In genomic region chr21:34669880-34670219, GRCh38 we compare ENCODE assay signal across 10 cellular contexts. TPM values are rescaled to one million over a fixed set of nuclear protein-coding genes. Genes with fewer than 3 reads are reported as not detected.
DNase-seq lines count a peak whose midpoint lies in the region; ATAC-seq and TF ChIP-seq lines count a peak whose summit lies in the region.
"Not testable (repeated sequence)": the region's sequence is repeated elsewhere in the genome, so short reads cannot be mapped to it uniquely, and the experiment has no call there.
"Had no signal": no experiment of that assay in that cellular context is flagged by ENCODE, and none has a peak within 500 bp of the region (broad histone marks: within the 10 kb centered on the region; RNA-seq: fewer than 3 reads in every experiment).

No MANE protein-coding gene starts in this region.

- 8% methylated on average over 2 of the region's 46 CpGs for WGBS in smooth muscle cell (ENCODE audit: low lambda C conversion rate)

- not testable (repeated sequence) for H3K36me3 ChIP-seq in adipocyte (ENCODE audit: control insufficient read depth, insufficient read depth, low read length, severe bottlenecking); iPS-15b (ENCODE audit: control insufficient read depth, insufficient read depth, low read length); smooth muscle cell (ENCODE audit: low read depth); vagina

- not testable (repeated sequence) for H3K27ac Mint-ChIP-seq in T-helper 17 cell, nephron progenitor cell

- DNase-seq in T-helper 17 cell; adipocyte (ENCODE audit: low read depth); epithelial cell of proximal tubule (ENCODE audit: low read depth); nephron progenitor cell; smooth muscle cell (lab: John Stamatoyannopoulos, UW; ENCODE audit: unreplicated experiment); vagina (ENCODE audit: extremely low spot score in 2 of 2): not testable (repeated sequence)

- H3K4me3 Mint-ChIP-seq in T-helper 17 cell (peak overlapping the region; percentile 80), nephron progenitor cell (peak overlapping the region; percentile 74)

- not testable (repeated sequence) for TF ChIP-seq CTCF in GM12875 (IDR thresholded peaks at IDR 0.05; ENCODE audit: borderline replicate concordance, insufficient read depth, low read depth, low read length); epithelial cell of proximal tubule (conservative IDR thresholded peaks at IDR 0.05; ENCODE audit: low read depth, low read length); nephron progenitor cell (IDR thresholded peaks at IDR 0.05); smooth muscle cell (IDR thresholded peaks at IDR 0.05; ENCODE audit: borderline replicate concordance, insufficient read depth, poor library complexity, severe bottlenecking); vagina (IDR thresholded peaks at IDR 0.05)

- peak overlapping the region; percentile 85 for H2AFZ ChIP-seq in smooth muscle cell (ENCODE audit: low read depth)

- peak overlapping the region; percentile 86 for H3K4me2 ChIP-seq in smooth muscle cell

- not testable (repeated sequence) for ATAC-seq in T-helper 17 cell

- not testable (repeated sequence) for H3K27ac ChIP-seq in smooth muscle cell (ENCODE audit: low read depth)
- peak overlapping the region; percentile 76 for H3K27ac ChIP-seq in vagina

- not testable (repeated sequence) for H3K36me3 Mint-ChIP-seq in T-helper 17 cell (ENCODE audit: low read depth); nephron progenitor cell (ENCODE audit: low read depth)

- H3K27me3 Mint-ChIP-seq in T-helper 17 cell: peaks cover 56% of the 10 kb centered on the region
- peaks cover 92% of the 10 kb centered on the region for H3K27me3 Mint-ChIP-seq in nephron progenitor cell (ENCODE audit: low read depth, poor library complexity)

- H3K9me3 Mint-ChIP-seq in nephron progenitor cell: not testable (repeated sequence)

- not testable (repeated sequence) for H3K79me2 ChIP-seq in smooth muscle cell (ENCODE audit: low read depth)

- not testable (repeated sequence) for H3K9me3 ChIP-seq in T-helper 17 cell (ENCODE audit: control insufficient read depth, low read length, poor library complexity, severe bottlenecking); adipocyte (ENCODE audit: control insufficient read depth, low read length); iPS-15b (ENCODE audit: control insufficient read depth, insufficient read depth, low read length); smooth muscle cell (replicated peaks; ENCODE audit: low read depth); vagina

- peak overlapping the region; percentile 81 for H3K9ac ChIP-seq in adipocyte (ENCODE audit: low read length)
- not testable (repeated sequence) for H3K9ac ChIP-seq in iPS-15b (ENCODE audit: low read depth, low read length); smooth muscle cell (ENCODE audit: low read depth)

- H4K20me1 ChIP-seq in smooth muscle cell (ENCODE audit: low read depth): not testable (repeated sequence)

- TF ChIP-seq POLR2A in vagina (IDR thresholded peaks at IDR 0.05): not testable (repeated sequence)

- H3K4me1 Mint-ChIP-seq in T-helper 17 cell: peaks cover 13% of the 10 kb centered on the region
- not testable (repeated sequence) for H3K4me1 Mint-ChIP-seq in nephron progenitor cell

- not testable (repeated sequence) for H3K4me1 ChIP-seq in adipocyte (ENCODE audit: control insufficient read depth, insufficient read depth, low read length); iPS-15b (ENCODE audit: control insufficient read depth, insufficient read depth, low read length); smooth muscle cell (ENCODE audit: low read depth)
- H3K4me1 ChIP-seq in vagina: peaks cover 22% of the 10 kb centered on the region

- not testable (repeated sequence) for H3K27me3 ChIP-seq in adipocyte (replicated peaks; ENCODE audit: control insufficient read depth, insufficient read depth, low read length); vagina
- peaks cover 57% of the 10 kb centered on the region for H3K27me3 ChIP-seq in iPS-15b (ENCODE audit: control insufficient read depth, insufficient read depth, low read length)
- H3K27me3 ChIP-seq in smooth muscle cell (ENCODE audit: low read depth): peaks cover 90% of the 10 kb centered on the region

- not testable (repeated sequence) for H3F3A ChIP-seq in smooth muscle cell (ENCODE audit: low read depth)

- intact Hi-C loops in vagina (cut with DNase I): not testable (repeated sequence)

- peak overlapping the region; percentile 97 for H3K4me3 ChIP-seq in GM12875 (ENCODE audit: low read depth, low read length)
- H3K4me3 ChIP-seq in adipocyte (ENCODE audit: low read length): peak overlapping the region; percentile 79
- H3K4me3 ChIP-seq in epithelial cell of proximal tubule (ENCODE audit: low read depth, low read length): peak overlapping the region; percentile 42
- H3K4me3 ChIP-seq in iPS-15b (ENCODE audit: low read depth, low read length): peak overlapping the region; percentile 71
- peak overlapping the region; percentile 50 for H3K4me3 ChIP-seq in smooth muscle cell
- H3K4me3 ChIP-seq in vagina: peak overlapping the region; percentile 53 to 62

RNA-seq across cellular contexts. Expression of gene CLIC6, which starts 1.1 kb away (rescaled TPM):
- total RNA-seq in T-helper 17 cell (under 1 TPM; 0.10 to 0.25 TPM), epithelial cell of proximal tubule (0.58 and 1.3 TPM in 2 replicates), smooth muscle cell (0.09 and 0.22 TPM in 2 replicates), vagina (8.3 TPM)
- polyA plus RNA-seq in smooth muscle cell: 0.31 TPM in 1 of 2 replicates, not detected in the other
- total RNA-seq: CD4-positive, CD25-positive, alpha-beta regulatory T cell; pulmonary artery endothelial cell had no signal
- polyA plus RNA-seq: CD4-positive, CD25-positive, alpha-beta regulatory T cell had no signal

RNA-seq across cellular contexts. Expression of gene RCAN1, which starts 54.9 kb away (rescaled TPM):
- total RNA-seq in T-helper 17 cell (1 to 10 TPM; 3.0 to 3.2 TPM), epithelial cell of proximal tubule (19.6 and 30.1 TPM in 2 replicates), smooth muscle cell (153 and 155 TPM in 2 replicates), vagina (29.2 TPM)
- 77.3 and 96.3 TPM in 2 replicates for polyA plus RNA-seq in smooth muscle cell

Comparison
In these comparisons a context has a peak if more than half of its experiments do, and no peak if none do; other contexts are left out.
1. H3K4me3 ChIP-seq: peak in every context shown above with its lines; median percentile 97 in GM12875; 79 in adipocyte; 71 in iPS-15b; 58 in vagina; 50 in smooth muscle cell; 42 in epithelial cell of proximal tubule.